In genomic region chr19:45577111-45577905, GRCh38 we compare ENCODE assay signal across 10 cellular contexts. TPM values are rescaled to one million over a fixed set of nuclear protein-coding genes. Genes with fewer than 3 reads are reported as not detected.
DNase-seq lines count a peak whose midpoint lies in the region; ATAC-seq, FAIRE-seq and TF ChIP-seq lines count a peak whose summit lies in the region.
"Had no signal": no experiment of that assay in that cellular context is flagged by ENCODE, and none has a peak within 500 bp of the region (broad histone marks: within the 10 kb centered on the region; RNA-seq: fewer than 3 reads in every experiment).

No MANE protein-coding gene starts in this region.

- H3K36me3 ChIP-seq in H1 (ENCODE audit: control insufficient read depth in 2 of 4, insufficient read depth in 4 of 4, low read length in 3 of 4) (no peaks in the 10 kb centered on the region; a peak in 1 of 8 replicates), mucosa of descending colon (ENCODE audit: low read depth) (no peaks in the 10 kb centered on the region)

- H3K79me1 ChIP-seq in H1 (ENCODE audit: low read depth, low read length) = no peaks in the 10 kb centered on the region; the same call in 1 of the 2 replicates

- peaks cover 7 to 15% (median 10%) of the 10 kb centered on the region in 4 experiments for H3K4me1 ChIP-seq in H1 (replicated peaks in 1 of 4; ENCODE audit: control insufficient read depth in 3 of 4, insufficient read depth in 4 of 4, low read length in 3 of 4)
- peaks cover 26% of the 10 kb centered on the region for H3K4me1 ChIP-seq in mucosa of descending colon (ENCODE audit: low read depth)

- no peak overlapping the region for H2BK15ac ChIP-seq in H1 (ENCODE audit: low read length)

- DNase-seq in AG04449 (ENCODE audit: low read depth, low spot score) (peak; percentile 53), LoVo (ENCODE audit: low spot score) (peak; percentile 14), H1 (ENCODE audit: low read depth in 1 of 2, low spot score in 2 of 2) (no peak), mucosa of descending colon (peak; percentile 63 to 69 (median 65)), HEK293T (ENCODE audit: extremely low spot score) (no peak), NCI-H69 (lab: John Stamatoyannopoulos, UW) (no peak), NCI-H446 treated with DMSO at 0.1 percent for 48 hours (lab: John Stamatoyannopoulos, UW) (no peak), NCI-H524 (lab: John Stamatoyannopoulos, UW) (no peak)
- DNase-seq: DMS153 had no signal

- H4K8ac ChIP-seq in H1 (ENCODE audit: extremely low read depth, insufficient read depth, low read length) = no peak overlapping the region

- no peak for TF ChIP-seq EP300 in H1 (IDR thresholded peaks at IDR 0.05; ENCODE audit: borderline replicate concordance in 1 of 2, low read depth in 2 of 2, low read length in 2 of 2)

- no peaks in the 10 kb centered on the region for H4K20me1 ChIP-seq in H1 (replicated peaks in 1 of 2; ENCODE audit: control insufficient read depth in 1 of 2, insufficient read depth in 2 of 2, low read length in 2 of 2)

- no peak overlapping the region for H2BK120ac ChIP-seq in H1 (replicated peaks; ENCODE audit: low read depth, low read length)

- H3K14ac ChIP-seq in H1 (ENCODE audit: insufficient read length) = no peak overlapping the region

- H3K18ac ChIP-seq in H1 (ENCODE audit: extremely low read depth, low read length) = no peak overlapping the region

- no peak overlapping the region for H3K4ac ChIP-seq in H1 (replicated peaks; ENCODE audit: insufficient read length, low read depth, low read length)

- peak overlapping the region; percentile 52; the same call in 1 of the 2 replicates for H2BK12ac ChIP-seq in H1 (ENCODE audit: low read depth, low read length)

- H2AFZ ChIP-seq in H1 (ENCODE audit: low read length) = no peak overlapping the region

- no peak overlapping the region for H2AK5ac ChIP-seq in H1 (ENCODE audit: low read depth, low read length)

- intact Hi-C loops in mucosa of descending colon (cut with DNase I, micrococcal nuclease) = no loop called here

- peak overlapping the region; percentile 28 to 62; a peak in 3 of 4 replicates for H3K4me2 ChIP-seq in H1 (ENCODE audit: insufficient read depth in 1 of 2, low read depth in 2 of 2, low read length in 2 of 2)

- FAIRE-seq in H1 (lab: Jason Lieb, UNC) = peak; percentile 60
- FAIRE-seq: endometrium had no signal

- no peaks in the 10 kb centered on the region; the same call in 1 of the 2 replicates for H3K23me2 ChIP-seq in H1 (ENCODE audit: low read depth, low read length)

- no peak for TF ChIP-seq CTCF in AG04449 (IDR thresholded peaks at IDR 0.05; ENCODE audit: insufficient read depth, low read length, missing control alignments)
- TF ChIP-seq CTCF in H1 (IDR thresholded peaks at IDR 0.05; ENCODE audit: control extremely low read depth in 1 of 3, insufficient read depth in 1 of 3, low read depth in 1 of 3, low read length in 3 of 3) = no peak
- TF ChIP-seq CTCF in mucosa of descending colon (IDR thresholded peaks at IDR 0.05) = no peak

- H3K23ac ChIP-seq in H1 (ENCODE audit: insufficient read length) = no peak overlapping the region

- no peak overlapping the region for H2BK20ac ChIP-seq in H1 (ENCODE audit: low read length)

- no peak overlapping the region for H3K27ac ChIP-seq in H1 (ENCODE audit: low read depth, low read length)

- no peak for TF ChIP-seq RAD21 in H1 (IDR thresholded peaks at IDR 0.05 in 1 of 2, conservative IDR thresholded peaks at IDR 0.05 in 1 of 2; ENCODE audit: low read depth in 2 of 2, low read length in 2 of 2)

- no peak overlapping the region for H4K5ac ChIP-seq in H1 (ENCODE audit: insufficient read length, low read depth, low read length)

- 63% methylated on average over 11 of the region's 11 CpGs; no CpG with 5 or more reads in 1 of the 2 experiments for WGBS in H1 (ENCODE audit: extremely low coverage in 1 of 2, insufficient coverage in 1 of 2, insufficient read length in 1 of 2, insufficient replicate concordance in 2 of 2, low coverage in 1 of 2, low lambda C conversion rate in 2 of 2, missing lambda C conversion rate in 1 of 2), 2 experiments

- CTCF ChIA-PET in AG04449 (lab: Yijun Ruan, JAX) = interaction anchor here (0.8 to 2.1 kb wide), 6 partner anchors 9 to 92 kb away, joined by 3 to 8 read pairs (median 4); no protein-coding TSS in a partner anchor
- CTCF ChIA-PET in H1 (lab: Charles Lee; ENCODE audit: partially characterized antibody) = interaction anchor here (0.6 to 2.2 kb wide), 8 partner anchors 14 to 91 kb away, joined by 3 to 8 read pairs (median 4); no protein-coding TSS in a partner anchor
- CTCF ChIA-PET in HEK293T (lab: Yijun Ruan, JAX) = no interaction called here

- H3K27me3 ChIP-seq in H1 (replicated peaks in 1 of 4; ENCODE audit: control insufficient read depth in 3 of 4, extremely low read depth in 1 of 4, insufficient read depth in 3 of 4, low read length in 3 of 4) = no peaks in the 10 kb centered on the region

- peak; percentile 93 for ATAC-seq in mucosa of descending colon

- POLR2A ChIA-PET in AG04449 (lab: Yijun Ruan, JAX) = interaction anchor here (0.5 to 1.0 kb wide), 3 partner anchors 8 to 78 kb away, joined by 3 to 4 read pairs (median 3); no protein-coding TSS in a partner anchor
- POLR2A ChIA-PET in H1 (lab: Charles Lee; ENCODE audit: partially characterized antibody) = interaction anchor here (1.2 kb wide), 1 partner anchor 24 kb away, joined by 3 read pairs; no protein-coding TSS in a partner anchor
- POLR2A ChIA-PET in HEK293T (lab: Yijun Ruan, JAX) = no interaction called here

- no peaks in the 10 kb centered on the region for H3K9me3 ChIP-seq in H1 (ENCODE audit: insufficient read depth in 2 of 2, low read depth in 1 of 2, low read length in 1 of 2)
- no peaks in the 10 kb centered on the region for H3K9me3 ChIP-seq in mucosa of descending colon

- no peak overlapping the region for H3K56ac ChIP-seq in H1 (replicated peaks; ENCODE audit: insufficient read length, low read depth, low read length)

- H3K9ac ChIP-seq in H1 (replicated peaks in 1 of 4; ENCODE audit: extremely low read depth in 1 of 4, low read depth in 3 of 4, low read length in 3 of 4) = no peak overlapping the region; a peak in 1 of 7 replicates

- no peak overlapping the region for H4K91ac ChIP-seq in H1 (replicated peaks; ENCODE audit: insufficient read length, low read length)

- TF ChIP-seq POLR2A in H1 (IDR thresholded peaks at IDR 0.05; ENCODE audit: control extremely low read depth in 1 of 2, low read depth in 2 of 2, low read length in 2 of 2) = no peak

- 0 out of 4 replicates have a peak, but pooled peaks cover 0 to 2% of the 10 kb centered on the region in 2 experiments for H3K79me2 ChIP-seq in H1 (ENCODE audit: control insufficient read depth in 1 of 2, insufficient read depth in 2 of 2, low read length in 2 of 2)

- no peak overlapping the region for H3K4me3 ChIP-seq in AG04449 (ENCODE audit: low read depth, low read length)
- H3K4me3 ChIP-seq in H1 (ENCODE audit: extremely low read depth in 1 of 4, insufficient read depth in 2 of 4, low read depth in 3 of 4, low read length in 4 of 4) = peak overlapping the region in 1 of 4 experiments; percentile 11; a peak in 1 of 8 replicates
- no peak overlapping the region for H3K4me3 ChIP-seq in mucosa of descending colon

- H2BK5ac ChIP-seq in H1 (ENCODE audit: low read depth, low read length) = no peak overlapping the region

TF ChIP-seq in H1, 55 proteins besides CTCF, POLR2A, EP300 and RAD21:
- TF ChIP-seq CREB1 (IDR thresholded peaks at IDR 0.05) = no peak
- TF ChIP-seq, protein P1, sequence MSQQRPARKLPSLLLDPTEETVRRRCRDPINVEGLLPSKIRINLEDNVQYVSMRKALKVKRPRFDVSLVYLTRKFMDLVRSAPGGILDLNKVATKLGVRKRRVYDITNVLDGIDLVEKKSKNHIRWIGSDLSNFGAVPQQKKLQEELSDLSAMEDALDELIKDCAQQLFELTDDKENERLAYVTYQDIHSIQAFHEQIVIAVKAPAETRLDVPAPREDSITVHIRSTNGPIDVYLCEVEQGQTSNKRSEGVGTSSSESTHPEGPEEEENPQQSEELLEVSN (IDR thresholded peaks at IDR 0.05) = peak; percentile 72

TF ChIP-seq in HEK293T, 16 proteins besides CTCF, POLR2A, EP300 and RAD21 (continues in another document):
- TF ChIP-seq SP1 (IDR thresholded peaks at IDR 0.05) = no peak
- TF ChIP-seq L3MBTL2 (conservative IDR thresholded peaks at IDR 0.05) = no peak
- TF ChIP-seq SUZ12 (IDR thresholded peaks at IDR 0.05) = no peak
- no peak for TF ChIP-seq CTBP1 (IDR thresholded peaks at IDR 0.05; ENCODE audit: borderline replicate concordance)
- no peak for TF ChIP-seq FOXK2 (IDR thresholded peaks at IDR 0.05)
- no peak for TF ChIP-seq ARNT (IDR thresholded peaks at IDR 0.05)
- no peak for TF ChIP-seq TARDBP (IDR thresholded peaks at IDR 0.05)
- TF ChIP-seq FOXA1 (IDR thresholded peaks at IDR 0.05) = no peak
- TF ChIP-seq ELF4 (IDR thresholded peaks at IDR 0.05) = no peak
- TF ChIP-seq LEF1 (IDR thresholded peaks at IDR 0.05; ENCODE audit: borderline replicate concordance) = no peak
- no peak for TF ChIP-seq BHLHE40 (IDR thresholded peaks at IDR 0.05; ENCODE audit: borderline replicate concordance)
- no peak for TF ChIP-seq FOXM1 (IDR thresholded peaks at IDR 0.05; ENCODE audit: borderline replicate concordance)
- TF ChIP-seq ZNF384 (IDR thresholded peaks at IDR 0.05) = no peak

RNA-seq across cellular contexts. Expression of gene OPA3, which starts 7.3 kb away (rescaled TPM):
- total RNA-seq in H1 (2021; fragmentation: NEBNext Ultra II Directional; extraction: Animal tissue kit (Norgen Biotek cat#: 25700)) = 12.8 and 14.5 TPM in 2 replicates
- 12.5 and 16.4 TPM in 2 replicates for polyA plus RNA-seq in H1 (2011; rRNA removed)
- 13.9 TPM for polyA plus RNA-seq in H1 (2011; cell fraction: cytosol; rRNA removed)
- polyA plus RNA-seq in H1 (2011; cell fraction: nucleus; rRNA removed) = 10.4 TPM
- 6.7 to 9.3 TPM (median 7.6 TPM) in 4 replicates for polyA plus RNA-seq in H1 (2012, experiment 1 of 2)
- 6.9 TPM for polyA plus RNA-seq in H1 (2012, experiment 2 of 2)
- 4.9 TPM for polyA plus RNA-seq in H1 (2013, experiment 1 of 2)
- 5.3 TPM for polyA plus RNA-seq in H1 (2013, experiment 2 of 2)
- polyA minus RNA-seq in H1 (2011; rRNA and poly(A)+ RNA removed) = 15.0 and 16.7 TPM in 2 replicates
- 5.0 TPM for polyA minus RNA-seq in H1 (2011; cell fraction: cytosol; rRNA and poly(A)+ RNA removed)
- polyA minus RNA-seq in H1 (2011; cell fraction: nucleus; rRNA and poly(A)+ RNA removed) = 5.8 TPM
- 10 to 100 TPM; 12.1 to 16.4 (median 13.4) TPM for total RNA-seq in mucosa of descending colon

RNA-seq across cellular contexts. Expression of gene GPR4, which starts 24.7 kb away (rescaled TPM):
- 0.19 TPM in 1 of 2 replicates, not detected in the other for total RNA-seq in H1 (2021; fragmentation: NEBNext Ultra II Directional; extraction: Animal tissue kit (Norgen Biotek cat#: 25700))
- polyA plus RNA-seq in H1 (2011; rRNA removed) = 0.39 and 0.41 TPM in 2 replicates
- 0.16 TPM for polyA plus RNA-seq in H1 (2011; cell fraction: cytosol; rRNA removed)
- polyA plus RNA-seq in H1 (2011; cell fraction: nucleus; rRNA removed) = 0.20 TPM
- polyA plus RNA-seq in H1 (2012, experiment 1 of 2) = 0.13 to 0.51 TPM (median 0.21 TPM) in 4 replicates
- 0.29 TPM for polyA plus RNA-seq in H1 (2012, experiment 2 of 2)
- 0.20 TPM for polyA plus RNA-seq in H1 (2013, experiment 1 of 2)
- polyA plus RNA-seq in H1 (2013, experiment 2 of 2) = 0.13 TPM
- polyA minus RNA-seq in H1 (2011; rRNA and poly(A)+ RNA removed) = 0.06 TPM in 1 of 2 replicates, not detected in the other
- not detected for polyA minus RNA-seq in H1 (2011; cell fraction: cytosol; rRNA and poly(A)+ RNA removed)
- polyA minus RNA-seq in H1 (2011; cell fraction: nucleus; rRNA and poly(A)+ RNA removed) = not detected
- total RNA-seq in mucosa of descending colon = 1 to 10 TPM in 2 of 3 donors, under 1 TPM in 1; 0.84 to 1.0 (median 1.0) TPM

Comparison
In these comparisons a context has a peak if more than half of its experiments do, and no peak if none do; other contexts are left out.
1. DNase-seq: peak in AG04449 (single experiment), LoVo (single experiment) and mucosa of descending colon (3 of 3); none in H1 (0 of 2), HEK293T (single experiment), NCI-H69 (single experiment), NCI-H446 treated with DMSO at 0.1 percent for 48 hours (single experiment) and NCI-H524 (0 of 2).